23 cellular contexts compared by ENCODE assay signal in genomic region chr7:30915751-30916150, GRCh38. TPM values are rescaled to one million over a fixed set of nuclear protein-coding genes. Genes with fewer than 3 reads are reported as not detected.
DNase-seq lines count a peak whose midpoint lies in the region; FAIRE-seq and TF ChIP-seq lines count a peak whose summit lies in the region.
"Had no signal": no experiment of that assay in that cellular context is flagged by ENCODE, and none has a peak within 500 bp of the region (broad histone marks: within the 10 kb centered on the region; RNA-seq: fewer than 3 reads in every experiment).

No MANE protein-coding gene starts in this region.

- no peaks in the 10 kb centered on the region for H4K20me1 ChIP-seq in hepatocyte (ENCODE audit: insufficient read depth, poor library complexity, severe bottlenecking)

- peak overlapping the region; percentile 46 for H3K4me2 ChIP-seq in hepatocyte

- no peaks in the 10 kb centered on the region for H3K9me3 Mint-ChIP-seq in progenitor cell of endocrine pancreas (ENCODE audit: low read depth)
- H3K9me3 Mint-ChIP-seq: activated CD4-positive, alpha-beta T cell treated with anti-CD3 and anti-CD28 coated beads, Interleukin-2, amount 10 ng/mL, durations not matched to agents 7 days and 5 days had no signal

- H3K9me2 ChIP-seq in hepatocyte (replicated peaks; ENCODE audit: insufficient read depth), result no peaks in the 10 kb centered on the region

- peak; percentile 23 for DNase-seq in A172 (ENCODE audit: low spot score)
- DNase-seq in coronary artery (ENCODE audit: low spot score), result no peak
- no peak for DNase-seq in hepatocyte (ENCODE audit: low spot score)
- DNase-seq in NCI-H2029 (lab: John Stamatoyannopoulos, UW), result no peak
- DNase-seq in D721Med (ENCODE audit: insufficient read length, low spot score), result no peak
- DNase-seq in progenitor cell of endocrine pancreas (ENCODE audit: low spot score, unreplicated experiment), result no peak
- no peak for DNase-seq in HuH-7.5 (ENCODE audit: low spot score)
- DNase-seq: activated CD4-positive, alpha-beta T cell treated with anti-CD3 and anti-CD28 coated beads, Interleukin-2, amount 10 ng/mL, durations not matched to agents 7 days and 5 days; activated CD8-positive, alpha-beta memory T cell treated with anti-CD3 and anti-CD28 coated beads, Interleukin-2, amount 50 U/mL, for 4 hours; activated effector memory CD4-positive, alpha-beta T cell treated with Interleukin-2 at 50 U/mL for 16 hours; adrenal gland; cerebellar nuclear complex; DMS53; hypothalamus; NCI-H2227 treated with DMSO at 0.1 percent for 48 hours; stimulated activated CD4-positive, alpha-beta T cell treated with anti-CD3 and anti-CD28 coated beads, Interleukin-4, amount 100 ng/mL, for 1 hour had no signal

- H3K4me1 ChIP-seq in hepatocyte (ENCODE audit: insufficient read depth), result peaks cover 30% of the 10 kb centered on the region
- H3K4me1 ChIP-seq in skeletal muscle tissue (ENCODE audit: control insufficient read depth in 3 of 3, insufficient read depth in 3 of 3, low read length in 3 of 3), result peaks cover 47 to 52% (median 48%) of the 10 kb centered on the region in 3 donors

- H3K27ac ChIP-seq in coronary artery, result peak overlapping the region; percentile 86 to 97
- H3K27ac ChIP-seq in hepatocyte, result no peak overlapping the region
- peak overlapping the region; percentile 30 for H3K27ac ChIP-seq in skeletal muscle tissue (ENCODE audit: low read depth, low read length)
- H3K27ac ChIP-seq: C4-2B had no signal

- no peaks in the 10 kb centered on the region for H3K36me3 Mint-ChIP-seq in progenitor cell of endocrine pancreas (ENCODE audit: insufficient read depth)

- no peak overlapping the region for H3K27ac Mint-ChIP-seq in progenitor cell of endocrine pancreas
- H3K27ac Mint-ChIP-seq: activated CD4-positive, alpha-beta T cell treated with anti-CD3 and anti-CD28 coated beads, Interleukin-2, amount 10 ng/mL, durations not matched to agents 7 days and 5 days had no signal

- H3K4me1 Mint-ChIP-seq in progenitor cell of endocrine pancreas (ENCODE audit: low read depth), result peaks cover 16% of the 10 kb centered on the region
- H3K4me1 Mint-ChIP-seq: activated CD4-positive, alpha-beta T cell treated with anti-CD3 and anti-CD28 coated beads, Interleukin-2, amount 10 ng/mL, durations not matched to agents 7 days and 5 days had no signal

- no peaks in the 10 kb centered on the region for H3K9me3 ChIP-seq in hepatocyte (ENCODE audit: low read depth)
- H3K9me3 ChIP-seq in skeletal muscle tissue (ENCODE audit: control insufficient read depth in 3 of 3, low read length in 3 of 3), result no peaks in the 10 kb centered on the region
- H3K9me3 ChIP-seq: adrenal gland, mucosa of descending colon, Peyer's patch had no signal

- H2AFZ ChIP-seq in hepatocyte, result no peak overlapping the region

- TF ChIP-seq CTCF in coronary artery (IDR thresholded peaks at IDR 0.05) (no peak), hepatocyte (IDR thresholded peaks at IDR 0.05; ENCODE audit: poor library complexity) (no peak), D721Med (IDR thresholded peaks at IDR 0.05; ENCODE audit: insufficient read depth, missing control alignments) (no peak), progenitor cell of endocrine pancreas (IDR thresholded peaks at IDR 0.05; ENCODE audit: unreplicated experiment) (no peak)

- H3K36me3 ChIP-seq in hepatocyte (replicated peaks; ENCODE audit: insufficient read depth, low read depth) (no peaks in the 10 kb centered on the region), skeletal muscle tissue (ENCODE audit: control insufficient read depth in 3 of 3, insufficient read depth in 3 of 3, low read length in 3 of 3) (no peaks in the 10 kb centered on the region)
- H3K36me3 ChIP-seq: adrenal gland, Peyer's patch had no signal

- H3K27me3 Mint-ChIP-seq in progenitor cell of endocrine pancreas, result peaks cover 12% of the 10 kb centered on the region
- H3K27me3 Mint-ChIP-seq: activated CD4-positive, alpha-beta T cell treated with anti-CD3 and anti-CD28 coated beads, Interleukin-2, amount 10 ng/mL, durations not matched to agents 7 days and 5 days had no signal

- H3K4me3 Mint-ChIP-seq in progenitor cell of endocrine pancreas (ENCODE audit: low read depth), result no peak overlapping the region
- H3K4me3 Mint-ChIP-seq: activated CD4-positive, alpha-beta T cell treated with anti-CD3 and anti-CD28 coated beads, Interleukin-2, amount 10 ng/mL, durations not matched to agents 7 days and 5 days had no signal

- no peaks in the 10 kb centered on the region for H3K27me3 ChIP-seq in hepatocyte
- H3K27me3 ChIP-seq in skeletal muscle tissue (ENCODE audit: control insufficient read depth in 3 of 3, insufficient read depth in 3 of 3, low read length in 3 of 3), result no peaks in the 10 kb centered on the region
- H3K27me3 ChIP-seq: adrenal gland, Peyer's patch had no signal

- no peaks in the 10 kb centered on the region for H3K79me2 ChIP-seq in hepatocyte

- H3K9ac ChIP-seq in skeletal muscle tissue (ENCODE audit: low read depth in 1 of 3, low read length in 3 of 3), result peak overlapping the region in 2 of 3 donors; percentile 57 to 76

- WGBS in hepatocyte (ENCODE audit: low lambda C conversion rate, missing lambda C conversion rate), result 63% methylated on average over 5 of the region's 6 CpGs

- H3K4me3 ChIP-seq in coronary artery (peak overlapping the region; percentile 79), hepatocyte (no peak overlapping the region), skeletal muscle tissue (ENCODE audit: low read length in 3 of 3) (peak overlapping the region in 2 of 3 donors; percentile 20 to 49)
- H3K4me3 ChIP-seq: adrenal gland, mucosa of descending colon had no signal

- no peak for FAIRE-seq in D721Med (lab: Jason Lieb, UNC)
- FAIRE-seq: A204.1, keratinocyte had no signal

RNA-seq across cellular contexts. Expression of gene AQP1, which starts 4.1 kb away (rescaled TPM):
- 25.1 and 25.9 TPM in 2 replicates for total RNA-seq in A172 (2014; rRNA removed; shearing (Covaris generic))
- 92.3 and 124 TPM in 2 replicates for total RNA-seq in hepatocyte
- 183 and 241 TPM in 2 replicates for polyA plus RNA-seq in hepatocyte
- total RNA-seq in skeletal muscle tissue, result 67.8 TPM
- 1.3 and 1.4 TPM in 2 replicates for total RNA-seq in progenitor cell of endocrine pancreas

RNA-seq across cellular contexts. Expression of gene GHRHR, which starts 48.0 kb away (rescaled TPM):
- not detected in 2 replicates for total RNA-seq in A172 (2014; rRNA removed; shearing (Covaris generic))
- total RNA-seq in hepatocyte (12.2 TPM in 1 of 2 replicates, not detected in the other), skeletal muscle tissue (not detected), progenitor cell of endocrine pancreas (not detected in 2 replicates)
- 0.85 TPM in 1 of 2 replicates, not detected in the other for polyA plus RNA-seq in hepatocyte
- total RNA-seq: activated CD4-positive, alpha-beta T cell treated with anti-CD3 and anti-CD28 coated beads, Interleukin-2, amount 10 ng/mL, durations not matched to agents 7 days and 5 days; mucosa of descending colon; Peyer's patch; subcutaneous adipose tissue had no signal
- polyA plus RNA-seq: keratinocyte had no signal

Comparison
In these comparisons a context has a peak if more than half of its experiments do, and no peak if none do; other contexts are left out.
1. RNA of gene AQP1, which starts 4.1 kb away (total RNA-seq): 92.3 to 124 TPM in hepatocyte, 67.8 TPM in skeletal muscle tissue (single experiment) and 25.1 to 25.9 TPM in A172; 1.3 to 1.4 TPM in progenitor cell of endocrine pancreas; every median in the first group is over 10 times any median in the second.